Comparison of ENCODE assay signal across 25 cellular contexts in genomic region chr4:26457412-26457811, GRCh38. TPM values are rescaled to one million over a fixed set of nuclear protein-coding genes. Genes with fewer than 3 reads are reported as not detected.
DNase-seq lines count a peak whose midpoint lies in the region; ATAC-seq and TF ChIP-seq lines count a peak whose summit lies in the region.
"Had no signal": no experiment of that assay in that cellular context is flagged by ENCODE, and none has a peak within 500 bp of the region (broad histone marks: within the 10 kb centered on the region; RNA-seq: fewer than 3 reads in every experiment).

No MANE protein-coding gene starts in this region.

- H3K79me2 ChIP-seq in Loucy (ENCODE audit: insufficient read depth, low read length): no peaks in the 10 kb centered on the region

- H3K27me3 ChIP-seq in Loucy (ENCODE audit: insufficient read depth, low read length, poor library complexity, severe bottlenecking) (no peaks in the 10 kb centered on the region), muscle layer of colon (ENCODE audit: control insufficient read depth in 1 of 2, insufficient read depth in 2 of 2, low read length in 2 of 2) (no peaks in the 10 kb centered on the region), vagina (no peaks in the 10 kb centered on the region)
- H3K27me3 ChIP-seq: SJSA1 had no signal

- H3K27ac Mint-ChIP-seq in activated naive CD4-positive, alpha-beta T cell treated with anti-CD3 and anti-CD28 coated beads, Interleukin-2, amount 10 ng/mL, durations not matched to agents 7 days and 5 days: peak overlapping the region; percentile 0

- no peak for ATAC-seq in GM21360 (IDR thresholded peaks at IDR 0.05; ENCODE audit: unreplicated experiment)
- no peak for ATAC-seq in GM19324 (IDR thresholded peaks at IDR 0.05; ENCODE audit: low FRiP score, unreplicated experiment)
- ATAC-seq: HCT116 had no signal

- no peaks in the 10 kb centered on the region for H3K36me3 Mint-ChIP-seq in activated naive CD4-positive, alpha-beta T cell treated with anti-CD3 and anti-CD28 coated beads, Interleukin-2, amount 10 ng/mL, durations not matched to agents 7 days and 5 days
- H3K36me3 Mint-ChIP-seq: CD8-positive, alpha-beta T cell had no signal

- peaks cover 28% of the 10 kb centered on the region for H3K4me1 Mint-ChIP-seq in activated naive CD4-positive, alpha-beta T cell treated with anti-CD3 and anti-CD28 coated beads, Interleukin-2, amount 10 ng/mL, durations not matched to agents 7 days and 5 days

- H3K4me3 ChIP-seq in Loucy (ENCODE audit: low read length, poor library complexity, severe bottlenecking) (no peak overlapping the region), muscle layer of colon (ENCODE audit: low read depth in 1 of 2, low read length in 2 of 2) (no peak overlapping the region), vagina (no peak overlapping the region)
- H3K4me3 ChIP-seq: SJSA1 had no signal

- peak overlapping the region; percentile 42 for H3K9ac ChIP-seq in Loucy (ENCODE audit: low read depth, low read length, poor library complexity, severe bottlenecking)
- no peak overlapping the region for H3K9ac ChIP-seq in muscle layer of colon (ENCODE audit: low read length)

- no peak overlapping the region for H2AFZ ChIP-seq in Loucy (ENCODE audit: low read length)

- H3K4me1 ChIP-seq in Loucy (ENCODE audit: insufficient read depth, low read length, poor library complexity, severe bottlenecking) (peaks cover 19% of the 10 kb centered on the region), muscle layer of colon (ENCODE audit: insufficient read depth, low read length) (peaks cover 40% of the 10 kb centered on the region), vagina (no peaks in the 10 kb centered on the region)

- intact Hi-C loops in vagina (cut with DNase I): no loop called here

- H4K20me1 ChIP-seq in Loucy (ENCODE audit: insufficient read depth, low read length, poor library complexity, severe bottlenecking): no peaks in the 10 kb centered on the region

- H3K4me2 ChIP-seq in Loucy (ENCODE audit: low read depth, low read length, poor library complexity, severe bottlenecking): peak overlapping the region; percentile 61

- no peaks in the 10 kb centered on the region for H3K9me3 ChIP-seq in Loucy (ENCODE audit: insufficient read depth, low read depth, low read length)
- H3K9me3 ChIP-seq in muscle layer of colon (ENCODE audit: low read length): no peaks in the 10 kb centered on the region
- no peaks in the 10 kb centered on the region for H3K9me3 ChIP-seq in vagina
- H3K9me3 ChIP-seq: SJSA1 had no signal

- H3K36me3 ChIP-seq in Loucy (ENCODE audit: insufficient read depth, low read length) (no peaks in the 10 kb centered on the region), muscle layer of colon (ENCODE audit: insufficient read depth, low read length) (no peaks in the 10 kb centered on the region), vagina (no peaks in the 10 kb centered on the region)
- H3K36me3 ChIP-seq: SJSA1 had no signal

- H3F3A ChIP-seq in Loucy (ENCODE audit: low read depth): no peaks in the 10 kb centered on the region

- H3K9me3 Mint-ChIP-seq in activated naive CD4-positive, alpha-beta T cell treated with anti-CD3 and anti-CD28 coated beads, Interleukin-2, amount 10 ng/mL, durations not matched to agents 7 days and 5 days: no peaks in the 10 kb centered on the region

- DNase-seq in activated naive CD4-positive, alpha-beta T cell treated with anti-CD3 and anti-CD28 coated beads, Interleukin-2, amount 10 ng/mL, durations not matched to agents 7 days and 5 days: no peak
- no peak for DNase-seq in activated naive CD4-positive, alpha-beta T cell (lab: John Stamatoyannopoulos, UW)
- DNase-seq in vagina (ENCODE audit: extremely low spot score in 2 of 2) (peak; percentile 32 to 85), occipital lobe (lab: John Stamatoyannopoulos, UW) (no peak)
- DNase-seq: C1 segment of cervical spinal cord, DMS 273 treated with DMSO at 0.1 percent for 48 hours, DMS79, NCI-H1048, NCI-H1417, NCI-H1694, NCI-H2029 treated with DMSO at 0.1 percent for 48 hours, NCI-H2227 treated with DMSO at 0.1 percent for 48 hours, NCI-H510A, NCI-H69, Right ventricle myocardium superior, RPMI8226 had no signal

- peaks cover 11% of the 10 kb centered on the region for H3K27me3 Mint-ChIP-seq in activated naive CD4-positive, alpha-beta T cell treated with anti-CD3 and anti-CD28 coated beads, Interleukin-2, amount 10 ng/mL, durations not matched to agents 7 days and 5 days

- peak overlapping the region; percentile 48 for H3K27ac ChIP-seq in muscle layer of colon (ENCODE audit: low read depth, low read length)
- no peak overlapping the region for H3K27ac ChIP-seq in vagina
- H3K27ac ChIP-seq: SJSA1 had no signal

- CTCF ChIA-PET in activated naive CD4-positive, alpha-beta T cell treated with anti-CD3 and anti-CD28 coated beads, Interleukin-2, amount 10 ng/mL, durations not matched to agents 7 days and 5 days (lab: Charles Lee): interaction anchor here (0.9 to 2.3 kb wide), 6 partner anchors 127 to 553 kb away, joined by 3 to 7 read pairs (median 3); no protein-coding TSS in a partner anchor

- no peaks in the 10 kb centered on the region for H3K9me2 ChIP-seq in Loucy (replicated peaks; ENCODE audit: low read depth, low read length)

- H3K4me3 Mint-ChIP-seq in activated naive CD4-positive, alpha-beta T cell treated with anti-CD3 and anti-CD28 coated beads, Interleukin-2, amount 10 ng/mL, durations not matched to agents 7 days and 5 days: no peak overlapping the region

- TF ChIP-seq POLR2A in vagina (IDR thresholded peaks at IDR 0.05): no peak

- TF ChIP-seq CTCF in Loucy (conservative IDR thresholded peaks at IDR 0.05; ENCODE audit: low read length): no peak
- TF ChIP-seq CTCF in vagina (IDR thresholded peaks at IDR 0.05): no peak

RNA-seq across cellular contexts. Expression of gene CCKAR, which starts 32.9 kb away (rescaled TPM):
- total RNA-seq in vagina (0.74 TPM), occipital lobe (not detected)
- total RNA-seq: A172; CD8-positive, alpha-beta T cell; H4; Right ventricle myocardium superior; SJSA1 had no signal

Comparison
In these comparisons a context has a peak if more than half of its experiments do, and no peak if none do; other contexts are left out.
1. DNase-seq: peak in vagina (2 of 2); none in activated naive CD4-positive, alpha-beta T cell treated with anti-CD3 and anti-CD28 coated beads, Interleukin-2, amount 10 ng/mL, durations not matched to agents 7 days and 5 days (single experiment), activated naive CD4-positive, alpha-beta T cell (0 of 4) and occipital lobe (single experiment).